Comparison of ENCODE assay signal across 8 cellular contexts in genomic region chr20:44069203-44069931, GRCh38.
DNase-seq lines count a peak whose midpoint lies in the region; ATAC-seq lines count a peak whose summit lies in the region.

No MANE protein-coding gene starts in this region.

- peak; percentile 11 for DNase-seq in NOMO-1 treated with dmso at 0.1 percent for 144 hours (lab: John Stamatoyannopoulos, UW; ENCODE audit: unreplicated experiment)
- peak; percentile 48 for DNase-seq in activated gamma-delta T cell treated with anti-CD3 and anti-CD28 coated beads, Interleukin-2, amount 50 U/mL, for 16 hours (ENCODE audit: low read depth)
- peak; percentile 39 to 41 for DNase-seq in stimulated activated CD4-positive, alpha-beta T cell treated with anti-CD3 and anti-CD28 coated beads, Interleukin-4, amount 100 ng/mL, for 48 hours (ENCODE audit: low read depth in 2 of 2)
- DNase-seq in DMS 273 treated with DMSO at 0.1 percent for 48 hours (lab: John Stamatoyannopoulos, UW): no peak
- no peak for DNase-seq in C1 segment of cervical spinal cord (lab: John Stamatoyannopoulos, UW)
- DNase-seq in HPDE6-E6E7 (ENCODE audit: extremely low spot score): no peak
- no peak for DNase-seq in hepatic stellate cell (ENCODE audit: low spot score)

- peak; percentile 57 for ATAC-seq in GM21390 (IDR thresholded peaks at IDR 0.05; ENCODE audit: unreplicated experiment)

Comparison
In these comparisons a context has a peak if more than half of its experiments do, and no peak if none do; other contexts are left out.
1. DNase-seq: peak in NOMO-1 treated with dmso at 0.1 percent for 144 hours (single experiment), activated gamma-delta T cell treated with anti-CD3 and anti-CD28 coated beads, Interleukin-2, amount 50 U/mL, for 16 hours (single experiment) and stimulated activated CD4-positive, alpha-beta T cell treated with anti-CD3 and anti-CD28 coated beads, Interleukin-4, amount 100 ng/mL, for 48 hours (2 of 2); none in DMS 273 treated with DMSO at 0.1 percent for 48 hours (single experiment), C1 segment of cervical spinal cord (0 of 14), HPDE6-E6E7 (single experiment) and hepatic stellate cell (single experiment).